ENCODE assay signal across 1 cellular context in the genomic region with DNA sequence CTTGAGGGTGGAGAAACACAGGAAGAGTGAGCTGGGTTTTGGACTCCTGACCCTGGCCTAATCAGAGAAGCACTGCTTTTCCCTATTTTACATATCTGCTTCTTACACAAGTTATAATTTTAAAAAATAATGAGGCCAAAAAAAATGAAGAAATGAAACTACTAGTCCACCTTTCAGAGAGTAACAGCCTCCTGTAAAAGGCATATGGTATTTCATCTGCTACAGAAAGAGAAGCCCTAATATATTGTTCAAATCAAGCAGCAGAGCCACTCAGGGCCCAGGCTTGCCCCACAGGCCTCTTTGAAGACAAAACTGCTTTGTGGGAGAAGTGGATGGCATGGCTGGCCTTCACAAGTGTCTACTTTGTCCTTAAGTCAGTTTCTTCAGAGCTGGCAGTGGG.
TF ChIP-seq lines count a peak whose summit lies in the region.

No MANE protein-coding gene starts in this region.

TF ChIP-seq in HepG2, 621 proteins besides CTCF, POLR2A, EP300 and RAD21:
- TF ChIP-seq ZNF432 (CRISPR knock-in tag; IDR thresholded peaks at IDR 0.05; ENCODE audit: borderline replicate concordance) = no peak
- no peak for TF ChIP-seq HMG20A (CRISPR knock-in tag; IDR thresholded peaks at IDR 0.05; ENCODE audit: borderline replicate concordance)
- TF ChIP-seq MED1 (CRISPR knock-in tag; IDR thresholded peaks at IDR 0.05) = no peak
- no peak for TF ChIP-seq RBAK (CRISPR knock-in tag; IDR thresholded peaks at IDR 0.05)
- no peak for TF ChIP-seq ZSCAN21 (CRISPR knock-in tag; IDR thresholded peaks at IDR 0.05; ENCODE audit: borderline replicate concordance)
- no peak for TF ChIP-seq STAT5B (CRISPR knock-in tag; IDR thresholded peaks at IDR 0.05)
- no peak for TF ChIP-seq NFE2 (CRISPR knock-in tag; IDR thresholded peaks at IDR 0.05)
- TF ChIP-seq ETV5 (CRISPR knock-in tag; IDR thresholded peaks at IDR 0.05; ENCODE audit: borderline replicate concordance) = no peak
- no peak for TF ChIP-seq CAMTA2 (CRISPR knock-in tag; IDR thresholded peaks at IDR 0.05; ENCODE audit: borderline replicate concordance)
- no peak for TF ChIP-seq ZNF468 (CRISPR knock-in tag; IDR thresholded peaks at IDR 0.05)
- TF ChIP-seq SALL1 (CRISPR knock-in tag; IDR thresholded peaks at IDR 0.05) = no peak
- TF ChIP-seq SOX13 (IDR thresholded peaks at IDR 0.05) = no peak
- TF ChIP-seq SOX13 (CRISPR knock-in tag; conservative IDR thresholded peaks at IDR 0.05 in 1 of 2, IDR thresholded peaks at IDR 0.05 in 1 of 2) = no peak
- no peak for TF ChIP-seq ZNF564 (CRISPR knock-in tag; IDR thresholded peaks at IDR 0.05)
- TF ChIP-seq, protein P1, sequence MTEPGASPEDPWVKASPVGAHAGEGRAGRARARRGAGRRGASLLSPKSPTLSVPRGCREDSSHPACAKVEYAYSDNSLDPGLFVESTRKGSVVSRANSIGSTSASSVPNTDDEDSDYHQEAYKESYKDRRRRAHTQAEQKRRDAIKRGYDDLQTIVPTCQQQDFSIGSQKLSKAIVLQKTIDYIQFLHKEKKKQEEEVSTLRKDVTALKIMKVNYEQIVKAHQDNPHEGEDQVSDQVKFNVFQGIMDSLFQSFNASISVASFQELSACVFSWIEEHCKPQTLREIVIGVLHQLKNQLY (CRISPR knock-in tag; IDR thresholded peaks at IDR 0.05) = no peak
- no peak for TF ChIP-seq PRPF4 (IDR thresholded peaks at IDR 0.05; ENCODE audit: low read depth, low read length, poor library complexity, severe bottlenecking)
